In genomic region chr19:2519482-2519881, GRCh38 we compare ENCODE assay signal across 36 cellular contexts.
"Had no signal": no experiment of that assay in that cellular context is flagged by ENCODE, and none has a peak within 500 bp of the region (broad histone marks: within the 10 kb centered on the region; RNA-seq: fewer than 3 reads in every experiment).

No MANE protein-coding gene starts in this region.

- H3K27ac Mint-ChIP-seq: activated CD4-positive, alpha-beta memory T cell treated with anti-CD3 and anti-CD28 coated beads for 36 hours; activated CD4-positive, alpha-beta T cell treated with anti-CD3 and anti-CD28 coated beads for 36 hours; activated CD8-positive, alpha-beta T cell treated with anti-CD3 and anti-CD28 coated beads for 36 hours; activated naive CD4-positive, alpha-beta T cell treated with anti-CD3 and anti-CD28 coated beads for 36 hours; activated naive CD8-positive, alpha-beta T cell treated with anti-CD3 and anti-CD28 coated beads for 36 hours; activated T-cell treated with anti-CD3 and anti-CD28 coated beads, Interleukin-2, amount 50 U/mL, for 72 hours; activated T-helper 1 cell treated with anti-CD3 and anti-CD28 coated beads, Interleukin-12 subunit alpha, Interleukin-12 subunit beta, Interleukin-2, Interleukin-4 antibody, amounts not matched to agents 30 ng/mL and 10 ng/mL and 1 ng/mL, durations not matched to agents 14 hours and 24 hours and 36 hours; activated T-helper 17 cell treated with anti-CD3 and anti-CD28 coated beads, Interleukin-2, amount 50 U/mL, for 72 hours; T-helper 1 cell treated with Interleukin-12 subunit alpha and Interleukin-12 subunit beta and Interleukin-4 antibody, amounts not matched to agents 30 μg/mL and 1 μg/mL, for 36 hours; T-helper 2 cell treated with Interferon-gamma antibody and Interleukin-4, amounts not matched to agents 5 μg/mL and 100 μg/mL, for 36 hours had no signal

- H3K27ac ChIP-seq: adrenal gland, body of pancreas, brain microvascular endothelial cell, breast epithelium, VCaP had no signal

- H3K4me1 Mint-ChIP-seq: activated T-helper 17 cell treated with anti-CD3 and anti-CD28 coated beads, Interleukin-2, amount 50 U/mL, for 72 hours; central memory CD8-positive, alpha-beta T cell had no signal

- H3K9me3 ChIP-seq: adrenal gland, body of pancreas, breast epithelium had no signal

- H3K27me3 Mint-ChIP-seq: activated CD4-positive, alpha-beta memory T cell treated with anti-CD3 and anti-CD28 coated beads for 36 hours; activated CD4-positive, alpha-beta T cell treated with anti-CD3 and anti-CD28 coated beads for 36 hours; activated CD8-positive, alpha-beta T cell treated with anti-CD3 and anti-CD28 coated beads for 36 hours; activated naive CD8-positive, alpha-beta T cell treated with anti-CD3 and anti-CD28 coated beads for 36 hours; activated T-helper 17 cell treated with anti-CD3 and anti-CD28 coated beads, Interleukin-2, amount 50 U/mL, for 72 hours; central memory CD8-positive, alpha-beta T cell had no signal

- H3K36me3 ChIP-seq: adrenal gland, brain microvascular endothelial cell, breast epithelium had no signal

- H3K27me3 ChIP-seq: adrenal gland, body of pancreas, brain microvascular endothelial cell, breast epithelium had no signal

- H3K36me3 Mint-ChIP-seq: activated CD4-positive, alpha-beta memory T cell treated with anti-CD3 and anti-CD28 coated beads for 36 hours; activated naive CD4-positive, alpha-beta T cell treated with anti-CD3 and anti-CD28 coated beads, Interleukin-2, amount 50 U/mL, for 72 hours; activated naive CD8-positive, alpha-beta T cell treated with anti-CD3 and anti-CD28 coated beads for 36 hours had no signal

- H3K4me3 ChIP-seq: adrenal gland, body of pancreas, breast epithelium had no signal

- ATAC-seq: activated CD4-positive, alpha-beta T cell treated with anti-CD3 and anti-CD28 coated beads for 36 hours; activated CD4-positive, CD25-positive, alpha-beta regulatory T cell treated with anti-CD3 and anti-CD28 coated beads, Interleukin-2, amount 50 U/mL, for 24 hours; activated CD8-positive, alpha-beta T cell treated with anti-CD3 and anti-CD28 coated beads for 36 hours; activated naive CD4-positive, alpha-beta T cell treated with anti-CD3 and anti-CD28 coated beads, Interleukin-2, amount 50 U/mL, for 72 hours; activated T-cell treated with anti-CD3 and anti-CD28 coated beads, Interleukin-2, amount 50 U/mL, for 4 hours; activated T-cell treated with anti-CD3 and anti-CD28 coated beads, Interleukin-2, amount 50 U/mL, for 72 hours; activated T-helper 17 cell treated with anti-CD3 and anti-CD28 coated beads, Interleukin-2, amount 50 U/mL, for 72 hours; body of pancreas had no signal

- H3K9me3 Mint-ChIP-seq: activated CD4-positive, alpha-beta memory T cell treated with anti-CD3 and anti-CD28 coated beads for 36 hours; activated CD8-positive, alpha-beta T cell treated with anti-CD3 and anti-CD28 coated beads for 36 hours; activated naive CD4-positive, alpha-beta T cell treated with anti-CD3 and anti-CD28 coated beads for 36 hours; activated naive CD4-positive, alpha-beta T cell treated with anti-CD3 and anti-CD28 coated beads, Interleukin-2, amount 50 U/mL, for 72 hours; activated naive CD8-positive, alpha-beta T cell treated with anti-CD3 and anti-CD28 coated beads for 36 hours; activated T-cell treated with anti-CD3 and anti-CD28 coated beads, Interleukin-2, amount 50 U/mL, for 4 hours; activated T-cell treated with anti-CD3 and anti-CD28 coated beads, Interleukin-2, amount 50 U/mL, for 72 hours; activated T-helper 1 cell treated with anti-CD3 and anti-CD28 coated beads, Interleukin-12 subunit alpha, Interleukin-12 subunit beta, Interleukin-2, Interleukin-4 antibody, amounts not matched to agents 30 ng/mL and 10 ng/mL and 1 ng/mL, durations not matched to agents 14 hours and 24 hours and 36 hours; activated T-helper 17 cell treated with anti-CD3 and anti-CD28 coated beads, Interleukin-2, amount 50 U/mL, for 72 hours; central memory CD8-positive, alpha-beta T cell; T-helper 1 cell treated with Interleukin-12 subunit alpha and Interleukin-12 subunit beta and Interleukin-4 antibody, amounts not matched to agents 30 μg/mL and 1 μg/mL, for 36 hours; T-helper 2 cell treated with Interferon-gamma antibody and Interleukin-4, amounts not matched to agents 5 μg/mL and 100 μg/mL, for 36 hours had no signal

- H3K4me1 ChIP-seq: adrenal gland, body of pancreas, breast epithelium had no signal

- H3K4me3 Mint-ChIP-seq: activated CD4-positive, alpha-beta memory T cell treated with anti-CD3 and anti-CD28 coated beads for 36 hours; activated CD4-positive, alpha-beta T cell treated with anti-CD3 and anti-CD28 coated beads for 36 hours; activated CD8-positive, alpha-beta T cell treated with anti-CD3 and anti-CD28 coated beads for 36 hours; activated naive CD4-positive, alpha-beta T cell treated with anti-CD3 and anti-CD28 coated beads for 36 hours; activated naive CD8-positive, alpha-beta T cell treated with anti-CD3 and anti-CD28 coated beads for 36 hours; activated T-cell treated with anti-CD3 and anti-CD28 coated beads, Interleukin-2, amount 50 U/mL, for 4 hours; activated T-cell treated with anti-CD3 and anti-CD28 coated beads, Interleukin-2, amount 50 U/mL, for 72 hours; activated T-helper 1 cell treated with anti-CD3 and anti-CD28 coated beads, Interleukin-12 subunit alpha, Interleukin-12 subunit beta, Interleukin-2, Interleukin-4 antibody, amounts not matched to agents 30 ng/mL and 10 ng/mL and 1 ng/mL, durations not matched to agents 14 hours and 24 hours and 36 hours; activated T-helper 17 cell treated with anti-CD3 and anti-CD28 coated beads, Interleukin-2, amount 50 U/mL, for 72 hours; central memory CD8-positive, alpha-beta T cell; T-helper 1 cell treated with Interleukin-12 subunit alpha and Interleukin-12 subunit beta and Interleukin-4 antibody, amounts not matched to agents 30 μg/mL and 1 μg/mL, for 36 hours; T-helper 2 cell treated with Interferon-gamma antibody and Interleukin-4, amounts not matched to agents 5 μg/mL and 100 μg/mL, for 36 hours had no signal

- DNase-seq: activated CD4-positive, alpha-beta memory T cell treated with anti-CD3 and anti-CD28 coated beads for 36 hours; activated CD4-positive, alpha-beta T cell treated with anti-CD3 and anti-CD28 coated beads for 1 hour; activated CD4-positive, alpha-beta T cell treated with anti-CD3 and anti-CD28 coated beads for 36 hours; activated CD4-positive, alpha-beta T cell treated with anti-CD3 and anti-CD28 coated beads for 48 hours; activated CD4-positive, alpha-beta T cell treated with anti-CD3 and anti-CD28 coated beads, Interleukin-2, amount 50 U/mL, for 1 hour; activated CD4-positive, alpha-beta T cell treated with anti-CD3 and anti-CD28 coated beads, Interleukin-2, amount 50 U/mL, for 4 hours; activated CD4-positive, CD25-positive, alpha-beta regulatory T cell; activated CD8-positive, alpha-beta memory T cell treated with anti-CD3 and anti-CD28 coated beads, Interleukin-2, amount 50 U/mL, for 4 hours; activated CD8-positive, alpha-beta T cell treated with anti-CD3 and anti-CD28 coated beads for 36 hours; activated effector memory CD4-positive, alpha-beta T cell treated with anti-CD3 and anti-CD28 coated beads, Interleukin-2, amount 50 U/mL, for 16 hours; activated gamma-delta T cell treated with Interleukin-2 at 50 U/mL for 16 hours; activated naive CD4-positive, alpha-beta T cell; activated naive CD4-positive, alpha-beta T cell treated with anti-CD3 and anti-CD28 coated beads for 36 hours; activated naive CD4-positive, alpha-beta T cell treated with anti-CD3 and anti-CD28 coated beads, Interleukin-2, amount 50 U/mL, for 16 hours; activated naive CD8-positive, alpha-beta T cell treated with anti-CD3 and anti-CD28 coated beads for 36 hours; activated T-cell treated with anti-CD3 and anti-CD28 coated beads for 4 hours; activated T-cell treated with anti-CD3 and anti-CD28 coated beads, Interleukin-2, amount 50 U/mL, for 1 hour; activated T-cell treated with anti-CD3 and anti-CD28 coated beads, Interleukin-2, amount 50 U/mL, for 4 hours; activated T-cell treated with anti-CD3 and anti-CD28 coated beads, Interleukin-2, amount 50 U/mL, for 72 hours; adrenal gland; amniotic stem cell; aorta; body of pancreas; brain microvascular endothelial cell; cerebellar nuclear complex; T-helper 2 cell; T-helper 9 cell had no signal
